Comparison of ENCODE assay signal across 8 cellular contexts in the genomic region with DNA sequence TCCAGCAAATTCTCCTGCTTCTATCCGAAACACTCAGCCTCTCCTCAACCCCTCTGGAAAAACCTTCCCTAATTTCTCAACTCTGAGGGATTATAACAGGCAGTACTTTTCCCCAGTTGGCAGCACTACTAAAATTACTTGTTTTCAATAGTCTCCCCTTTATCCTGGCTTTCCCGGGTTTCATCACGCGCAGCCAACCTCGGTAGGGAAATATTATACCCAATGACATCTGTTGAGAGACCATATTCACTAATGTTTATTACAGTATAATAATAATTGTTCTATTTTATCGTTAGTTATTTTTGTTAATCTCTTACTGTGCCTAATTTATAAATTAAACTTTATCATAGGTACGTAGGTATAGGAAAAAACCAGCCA. TPM values are rescaled to one million over a fixed set of nuclear protein-coding genes. Genes with fewer than 3 reads are reported as not detected.
DNase-seq lines count a peak whose midpoint lies in the region; ATAC-seq lines count a peak whose summit lies in the region.

No MANE protein-coding gene starts in this region.

- peaks cover 26% of the 10 kb centered on the region for H3K36me3 Mint-ChIP-seq in activated naive CD4-positive, alpha-beta T cell treated with anti-CD3 and anti-CD28 coated beads, Interleukin-2, amount 10 ng/mL, durations not matched to agents 7 days and 5 days
- H3K36me3 Mint-ChIP-seq in activated naive CD8-positive, alpha-beta T cell treated with anti-CD3 and anti-CD28 coated beads, Interleukin-2, amount 10 ng/mL, durations not matched to agents 7 days and 5 days, result peaks cover 28% of the 10 kb centered on the region
- peaks cover 5% of the 10 kb centered on the region in 3 donors for H3K36me3 Mint-ChIP-seq in immature natural killer cell

- POLR2A ChIA-PET in activated naive CD8-positive, alpha-beta T cell treated with anti-CD3 and anti-CD28 coated beads, Interleukin-2, amount 10 ng/mL, durations not matched to agents 7 days and 5 days (lab: Charles Lee), result interaction anchor here (0.7 to 2.9 kb wide), 6 partner anchors 14 to 395 kb away, joined by 3 to 15 read pairs (median 6); a partner anchor contains a TSS

- H3K27me3 ChIP-seq in subcutaneous abdominal adipose tissue (ENCODE audit: control insufficient read depth in 5 of 5, insufficient read depth in 4 of 5, low read length in 5 of 5), result no peaks in the 10 kb centered on the region

- peaks cover 0 to 10% (median 4%) of the 10 kb centered on the region in 5 donors for H3K36me3 ChIP-seq in subcutaneous abdominal adipose tissue (ENCODE audit: control insufficient read depth in 5 of 5, insufficient read depth in 5 of 5, low read length in 5 of 5)

- no peak for DNase-seq in activated naive CD4-positive, alpha-beta T cell treated with anti-CD3 and anti-CD28 coated beads, Interleukin-2, amount 10 ng/mL, durations not matched to agents 7 days and 5 days
- no peak for DNase-seq in activated naive CD4-positive, alpha-beta T cell treated with Interleukin-2 at 50 U/mL for 16 hours
- no peak for DNase-seq in activated naive CD8-positive, alpha-beta T cell treated with anti-CD3 and anti-CD28 coated beads, Interleukin-2, amount 10 ng/mL, durations not matched to agents 7 days and 5 days
- no peak for DNase-seq in immature natural killer cell
- no peak for DNase-seq in central memory CD4-positive, alpha-beta T cell
- DNase-seq in SK-N-DZ (ENCODE audit: low spot score), result no peak
- no peak for DNase-seq in SW 1271 (lab: John Stamatoyannopoulos, UW)

- peaks cover 11% of the 10 kb centered on the region for H3K27me3 Mint-ChIP-seq in activated naive CD4-positive, alpha-beta T cell treated with anti-CD3 and anti-CD28 coated beads, Interleukin-2, amount 10 ng/mL, durations not matched to agents 7 days and 5 days
- H3K27me3 Mint-ChIP-seq in activated naive CD8-positive, alpha-beta T cell treated with anti-CD3 and anti-CD28 coated beads, Interleukin-2, amount 10 ng/mL, durations not matched to agents 7 days and 5 days, result peaks cover 6% of the 10 kb centered on the region
- H3K27me3 Mint-ChIP-seq in immature natural killer cell (ENCODE audit: low read depth in 3 of 3), result peaks cover 5 to 9% (median 6%) of the 10 kb centered on the region in 3 donors

- peaks cover 0 to 19% (median 16%) of the 10 kb centered on the region in 5 donors for H3K4me1 ChIP-seq in subcutaneous abdominal adipose tissue (ENCODE audit: control insufficient read depth in 5 of 5, insufficient read depth in 5 of 5, low read length in 5 of 5)

- H3K27ac ChIP-seq in subcutaneous abdominal adipose tissue (ENCODE audit: low read depth, low read length), result peak overlapping the region; percentile 97

- peak overlapping the region; percentile 50 to 97 (median 95) for H3K4me3 ChIP-seq in subcutaneous abdominal adipose tissue (ENCODE audit: low read depth in 1 of 5, low read length in 5 of 5)

- peak overlapping the region; percentile 52 to 99 (median 96) for H3K9ac ChIP-seq in subcutaneous abdominal adipose tissue (ENCODE audit: low read length in 5 of 5)

- peak overlapping the region; percentile 94 for H3K4me3 Mint-ChIP-seq in activated naive CD4-positive, alpha-beta T cell treated with anti-CD3 and anti-CD28 coated beads, Interleukin-2, amount 10 ng/mL, durations not matched to agents 7 days and 5 days
- peak overlapping the region; percentile 93 for H3K4me3 Mint-ChIP-seq in activated naive CD8-positive, alpha-beta T cell treated with anti-CD3 and anti-CD28 coated beads, Interleukin-2, amount 10 ng/mL, durations not matched to agents 7 days and 5 days
- H3K4me3 Mint-ChIP-seq in immature natural killer cell, result peak overlapping the region; percentile 96 to 100 (median 98)

- H3K9me3 ChIP-seq in subcutaneous abdominal adipose tissue (ENCODE audit: control insufficient read depth in 5 of 5, low read length in 5 of 5), result no peaks in the 10 kb centered on the region

- CTCF ChIA-PET in activated naive CD4-positive, alpha-beta T cell treated with anti-CD3 and anti-CD28 coated beads, Interleukin-2, amount 10 ng/mL, durations not matched to agents 7 days and 5 days (lab: Charles Lee), result interaction anchor here (1.2 kb wide), 1 partner anchor 10 kb away, joined by 3 read pairs; no protein-coding TSS in a partner anchor

- ATAC-seq in activated naive CD8-positive, alpha-beta T cell treated with anti-CD3 and anti-CD28 coated beads, Interleukin-2, amount 10 ng/mL, durations not matched to agents 7 days and 5 days (ENCODE audit: low read depth), result no peak

- no peaks in the 10 kb centered on the region for H3K9me3 Mint-ChIP-seq in activated naive CD4-positive, alpha-beta T cell treated with anti-CD3 and anti-CD28 coated beads, Interleukin-2, amount 10 ng/mL, durations not matched to agents 7 days and 5 days
- peaks cover 1% of the 10 kb centered on the region for H3K9me3 Mint-ChIP-seq in activated naive CD8-positive, alpha-beta T cell treated with anti-CD3 and anti-CD28 coated beads, Interleukin-2, amount 10 ng/mL, durations not matched to agents 7 days and 5 days
- H3K9me3 Mint-ChIP-seq in immature natural killer cell, result no peaks in the 10 kb centered on the region

- H3K27ac Mint-ChIP-seq in activated naive CD4-positive, alpha-beta T cell treated with anti-CD3 and anti-CD28 coated beads, Interleukin-2, amount 10 ng/mL, durations not matched to agents 7 days and 5 days, result no peak overlapping the region
- H3K27ac Mint-ChIP-seq in activated naive CD8-positive, alpha-beta T cell treated with anti-CD3 and anti-CD28 coated beads, Interleukin-2, amount 10 ng/mL, durations not matched to agents 7 days and 5 days, result no peak overlapping the region
- H3K27ac Mint-ChIP-seq in immature natural killer cell, result peak overlapping the region in 5 of 6 donors; percentile 91 to 98 (median 94)

- peaks cover 34% of the 10 kb centered on the region for H3K4me1 Mint-ChIP-seq in activated naive CD4-positive, alpha-beta T cell treated with anti-CD3 and anti-CD28 coated beads, Interleukin-2, amount 10 ng/mL, durations not matched to agents 7 days and 5 days
- H3K4me1 Mint-ChIP-seq in activated naive CD8-positive, alpha-beta T cell treated with anti-CD3 and anti-CD28 coated beads, Interleukin-2, amount 10 ng/mL, durations not matched to agents 7 days and 5 days, result peaks cover 18% of the 10 kb centered on the region
- H3K4me1 Mint-ChIP-seq in immature natural killer cell, result peaks cover 16 to 31% of the 10 kb centered on the region in 2 donors

RNA-seq across cellular contexts. Expression of a gene that starts 0.3 kb away (rescaled TPM):
- 10 to 100 TPM; 46.6 to 50.0 TPM for total RNA-seq in activated naive CD8-positive, alpha-beta T cell treated with anti-CD3 and anti-CD28 coated beads, Interleukin-2, amount 10 ng/mL, durations not matched to agents 7 days and 5 days
- polyA plus RNA-seq in immature natural killer cell, result 10 to 100 TPM; 10.5 to 20.7 (median 12.8) TPM
- 31.9 and 38.9 TPM in 2 replicates for polyA plus RNA-seq in SK-N-DZ (2014; cell fraction: cytosol; rRNA removed)
- polyA plus RNA-seq in SK-N-DZ (2014; cell fraction: nucleus; rRNA removed), result 74.2 and 77.3 TPM in 2 replicates

Comparison
In these comparisons a context has a peak if more than half of its experiments do, and no peak if none do; other contexts are left out.
1. H3K27ac Mint-ChIP-seq: peak in immature natural killer cell (5 of 6); none in activated naive CD4-positive, alpha-beta T cell treated with anti-CD3 and anti-CD28 coated beads, Interleukin-2, amount 10 ng/mL, durations not matched to agents 7 days and 5 days (single experiment) and activated naive CD8-positive, alpha-beta T cell treated with anti-CD3 and anti-CD28 coated beads, Interleukin-2, amount 10 ng/mL, durations not matched to agents 7 days and 5 days (single experiment).
2. Peak in every context shown above with its lines, with median percentiles within 50 percentile points of each other: H3K4me3 Mint-ChIP-seq.